ENCODE assay signal across 25 cellular contexts in genomic region chr18:24559474-24560018, GRCh38.
DNase-seq lines count a peak whose midpoint lies in the region; ATAC-seq, FAIRE-seq and TF ChIP-seq lines count a peak whose summit lies in the region.
"Had no signal": no experiment of that assay in that cellular context is flagged by ENCODE, and none has a peak within 500 bp of the region (broad histone marks: within the 10 kb centered on the region; RNA-seq: fewer than 3 reads in every experiment).

No MANE protein-coding gene starts in this region.

- H3K27me3 ChIP-seq in A673 (replicated peaks; ENCODE audit: insufficient read depth, low read depth, low read length, poor library complexity) (peaks cover 14% of the 10 kb centered on the region), GM23338 (ENCODE audit: insufficient read depth) (no peaks in the 10 kb centered on the region), K562 (ENCODE audit: control insufficient read depth in 2 of 2, insufficient read depth in 2 of 2, low read length in 2 of 2) (peaks cover 0 to 4% of the 10 kb centered on the region in 2 experiments; a peak in 1 of 5 replicates)
- H3K27me3 ChIP-seq: BLaER1 had no signal

- H3K27ac ChIP-seq in A673 (ENCODE audit: low read depth, low read length, poor library complexity, severe bottlenecking) (no peak overlapping the region), GM23338 (ENCODE audit: low read depth) (no peak overlapping the region), K562 (ENCODE audit: extremely low read depth, low read depth, low read length) (no peak overlapping the region)
- H3K27ac ChIP-seq: BLaER1, HL-60 had no signal

- H3F3A ChIP-seq in GM23338 (replicated peaks; ENCODE audit: low read depth): no peaks in the 10 kb centered on the region

- peaks cover 20% of the 10 kb centered on the region for H3K4me1 Mint-ChIP-seq in GM23338
- H3K4me1 Mint-ChIP-seq: CD4-positive, CD25-positive, alpha-beta regulatory T cell had no signal

- in situ Hi-C loops in K562 (cut with MboI): no loop called here

- no peaks in the 10 kb centered on the region for H3K36me3 Mint-ChIP-seq in GM23338 (ENCODE audit: low read depth)
- H3K36me3 Mint-ChIP-seq: CD4-positive, CD25-positive, alpha-beta regulatory T cell; IgD-negative memory B cell had no signal

- H3K9me2 ChIP-seq in GM23338 (ENCODE audit: insufficient read depth): no peaks in the 10 kb centered on the region
- H3K9me2 ChIP-seq: SK-N-SH had no signal

- intact Hi-C loops in A673 (cut with micrococcal nuclease; ENCODE audit: unreplicated experiment): loop anchor here (2.0 to 10.0 kb wide), 2 partner anchors 19 to 55 kb away; no protein-coding TSS in a partner anchor
- intact Hi-C loops in K562 (cut with micrococcal nuclease): no loop called here
- intact Hi-C loops in posterior cingulate gyrus (cut with DNase I): no loop called here

- POLR2A ChIA-PET in A673 (lab: Charles Lee; ENCODE audit: low non-redundant PET): no interaction called here
- POLR2A ChIA-PET in K562 (lab: Yijun Ruan, JAX): no interaction called here

- H3K4me2 ChIP-seq in GM23338 (no peak overlapping the region), K562 (ENCODE audit: insufficient read depth, low read length) (no peak overlapping the region)
- H3K4me2 ChIP-seq: BLaER1, SK-N-SH had no signal

- CTCF ChIA-PET in A673 (lab: Charles Lee) (no interaction called here), K562 (lab: Yijun Ruan, JAX; ENCODE audit: low intra/inter-chr PET ratio) (no interaction called here)

- H3K36me3 ChIP-seq in A673 (ENCODE audit: insufficient read depth, low read length, poor library complexity, severe bottlenecking): no peaks in the 10 kb centered on the region
- no peaks in the 10 kb centered on the region for H3K36me3 ChIP-seq in GM23338 (ENCODE audit: insufficient read depth)
- H3K36me3 ChIP-seq in K562 (ENCODE audit: control insufficient read depth, insufficient read depth, low read length): no peaks in the 10 kb centered on the region
- H3K36me3 ChIP-seq: BLaER1 had no signal

- DNase-seq in A673 (ENCODE audit: low spot score) (peak; percentile 40), GM23338 (ENCODE audit: low spot score) (no peak), K562 (ENCODE audit: extremely low read depth in 1 of 4, low spot score in 3 of 4) (no peak), left kidney (ENCODE audit: low read depth, low spot score) (peak; percentile 26), NCI-H345 (lab: John Stamatoyannopoulos, UW) (no peak), posterior cingulate gyrus (no peak)
- no peak for DNase-seq in activated naive CD4-positive, alpha-beta T cell (lab: John Stamatoyannopoulos, UW)
- DNase-seq: CD4-positive, CD25-positive, alpha-beta regulatory T cell; DMS79; EL; H7; MV-4-11; NCI-H1105; NCI-H1436 treated with DMSO at 0.1 percent for 48 hours; NCI-H187 treated with DMSO at 0.1 percent for 48 hours; NCI-H2171 treated with DMSO at 0.1 percent for 48 hours; NCI-H524; NCI-H774; SK-N-SH; SW 1271 had no signal

- H3K27ac Mint-ChIP-seq in GM23338: no peak overlapping the region
- H3K27ac Mint-ChIP-seq: CD4-positive, CD25-positive, alpha-beta regulatory T cell; IgD-negative memory B cell had no signal

- H3K27me3 Mint-ChIP-seq in GM23338 (ENCODE audit: insufficient read depth, low read depth, poor library complexity): peaks cover 3% of the 10 kb centered on the region

- H3K79me2 ChIP-seq in GM23338 (replicated peaks; ENCODE audit: insufficient read depth) (no peaks in the 10 kb centered on the region), K562 (ENCODE audit: control insufficient read depth, insufficient read depth, low read length) (no peaks in the 10 kb centered on the region)

- no peaks in the 10 kb centered on the region for H3K4me1 ChIP-seq in A673 (ENCODE audit: insufficient read depth, low read length, poor library complexity, severe bottlenecking)
- peaks cover 21% of the 10 kb centered on the region for H3K4me1 ChIP-seq in GM23338 (ENCODE audit: insufficient read depth)
- H3K4me1 ChIP-seq in K562 (replicated peaks in 1 of 2; ENCODE audit: control insufficient read depth in 2 of 2, insufficient read depth in 2 of 2, low read length in 2 of 2): no peaks in the 10 kb centered on the region
- H3K4me1 ChIP-seq: BLaER1 had no signal

- no peak overlapping the region for H3K4me3 Mint-ChIP-seq in GM23338
- H3K4me3 Mint-ChIP-seq: CD4-positive, CD25-positive, alpha-beta regulatory T cell; IgD-negative memory B cell had no signal

- BruUV-seq in A673 (replicated peaks; lab: Mats Ljungman, UMichigan): no TSS peak
- no TSS peak for BruUV-seq in K562 (replicated peaks; lab: Mats Ljungman, UMichigan)

- FAIRE-seq in K562 (lab: Jason Lieb, UNC): peak; percentile 23
- FAIRE-seq: GM12892, RCC 7860 had no signal

- H3K9ac ChIP-seq in K562 (ENCODE audit: insufficient read depth in 1 of 2, low read depth in 2 of 2, low read length in 2 of 2): no peak overlapping the region
- H3K9ac ChIP-seq: BLaER1, SK-N-SH had no signal

- no peaks in the 10 kb centered on the region for H3K9me1 ChIP-seq in K562 (ENCODE audit: control insufficient read depth, insufficient read depth, low read length)

- H3K4me3 ChIP-seq in A673 (ENCODE audit: low read depth, low read length, poor library complexity, severe bottlenecking) (no peak overlapping the region), GM23338 (no peak overlapping the region), K562 (no peak overlapping the region)
- H3K4me3 ChIP-seq: BLaER1 had no signal

- H4K20me1 ChIP-seq in GM23338 (replicated peaks; ENCODE audit: insufficient read depth): no peaks in the 10 kb centered on the region
- H4K20me1 ChIP-seq in K562 (replicated peaks; ENCODE audit: control insufficient read depth, insufficient read depth, low read length): no peaks in the 10 kb centered on the region
- H4K20me1 ChIP-seq: BLaER1 had no signal

- no peak for TF ChIP-seq EP300 in K562 (IDR thresholded peaks at IDR 0.05; ENCODE audit: low read length)

- H2AFZ ChIP-seq in GM23338 (peak overlapping the region; percentile 5; the same call in 1 of the 2 replicates), K562 (ENCODE audit: low read depth, low read length) (no peak overlapping the region)

- TF ChIP-seq POLR2A in K562 (conservative IDR thresholded peaks at IDR 0.05): no peak

- no peaks in the 10 kb centered on the region for H3K9me3 ChIP-seq in A673 (ENCODE audit: low read depth, low read length, poor library complexity, severe bottlenecking)
- H3K9me3 ChIP-seq in K562 (replicated peaks; ENCODE audit: control insufficient read depth, insufficient read depth, low read depth, low read length): no peaks in the 10 kb centered on the region
- H3K9me3 ChIP-seq: BLaER1, SK-N-SH had no signal

- no peak for TF ChIP-seq CTCF in A673 (conservative IDR thresholded peaks at IDR 0.05; ENCODE audit: low read depth, low read length)
- TF ChIP-seq CTCF in GM23338 (conservative IDR thresholded peaks at IDR 0.05; ENCODE audit: low read depth in 2 of 2): no peak
- no peak for TF ChIP-seq CTCF in K562 (IDR thresholded peaks at IDR 0.05 in 2 of 3, conservative IDR thresholded peaks at IDR 0.05 in 1 of 3; ENCODE audit: insufficient read depth in 2 of 3, low read depth in 1 of 3, low read length in 3 of 3)

- WGBS in K562 (ENCODE audit: insufficient coverage, low coverage, missing lambda C conversion rate): 3% methylated on average over 5 of the region's 5 CpGs

- no peak for TF ChIP-seq RAD21 in K562 (CRISPR knock-in tag; conservative IDR thresholded peaks at IDR 0.05 in 1 of 2, IDR thresholded peaks at IDR 0.05 in 1 of 2)

- no peaks in the 10 kb centered on the region for H3K9me3 Mint-ChIP-seq in GM23338

- ATAC-seq in GM23338 (no peak), K562 (no peak)

TF ChIP-seq in GM23338, 12 proteins besides CTCF, POLR2A, EP300 and RAD21 (continues in another document):
- TF ChIP-seq ZNF331 (CRISPR knock-in tag; IDR thresholded peaks at IDR 0.05; ENCODE audit: low read depth) (no peak), EZH2 (IDR thresholded peaks at IDR 0.05; ENCODE audit: low read depth, unreplicated experiment) (no peak)

TF ChIP-seq in K562, 482 proteins besides CTCF, POLR2A, EP300 and RAD21:
- no peak for TF ChIP-seq GTF3C2 (IDR thresholded peaks at IDR 0.05; ENCODE audit: borderline replicate concordance, extremely low read depth, insufficient read length)
- no peak for TF ChIP-seq HDAC6 (IDR thresholded peaks at IDR 0.05; ENCODE audit: low read depth, low read length)
- TF ChIP-seq ARID2 (IDR thresholded peaks at IDR 0.05): no peak
- TF ChIP-seq PURB (CRISPR knock-in tag; IDR thresholded peaks at IDR 0.05; ENCODE audit: low read depth): no peak

Comparison
In these comparisons a context has a peak if more than half of its experiments do, and no peak if none do; other contexts are left out.
1. DNase-seq: peak in A673 (single experiment) and left kidney (single experiment); none in GM23338 (single experiment), K562 (0 of 4), NCI-H345 (single experiment), posterior cingulate gyrus (0 of 10) and activated naive CD4-positive, alpha-beta T cell (0 of 4).